ENCODE assay signal across 8 cellular contexts in genomic region chr10:100986623-100986951, GRCh38. TPM values are rescaled to one million over a fixed set of nuclear protein-coding genes. Genes with fewer than 3 reads are reported as not detected.
DNase-seq lines count a peak whose midpoint lies in the region; TF ChIP-seq lines count a peak whose summit lies in the region.

No MANE protein-coding gene starts in this region.

- CTCF ChIA-PET in activated CD4-positive, alpha-beta memory T cell treated with anti-CD3 and anti-CD28 coated beads for 36 hours (lab: Charles Lee), result interaction anchor here (1.2 to 5.7 kb wide), 3 partner anchors 11 to 55 kb away, joined by 3 to 58 read pairs (median 3); partner anchors contain the start of gene LZTS2

- intact Hi-C loops in activated CD4-positive, alpha-beta memory T cell treated with anti-CD3 and anti-CD28 coated beads for 36 hours (cut with micrococcal nuclease), result no loop called here

- peak overlapping the region; percentile 96 to 98 for H3K4me3 Mint-ChIP-seq in H9
- peak overlapping the region; percentile 92 for H3K4me3 Mint-ChIP-seq in activated CD4-positive, alpha-beta memory T cell treated with anti-CD3 and anti-CD28 coated beads for 36 hours

- H2BK20ac ChIP-seq in H9 (ENCODE audit: low read depth, low read length, poor library complexity, severe bottlenecking), result no peak overlapping the region

- no peak overlapping the region for H4K5ac ChIP-seq in H9 (ENCODE audit: insufficient read length, low read depth, low read length)

- H3K4me3 ChIP-seq in hepatocyte, result peak overlapping the region; percentile 91
- H3K4me3 ChIP-seq in skin epidermis, result peak overlapping the region; percentile 68 to 99 (median 77)

- no peak overlapping the region for H3K4ac ChIP-seq in H9 (ENCODE audit: low read depth, low read length)

- no peak overlapping the region for H2BK120ac ChIP-seq in H9 (ENCODE audit: low read depth, low read length, poor library complexity, severe bottlenecking)

- no CpG with 5 or more reads among the region's 17 CpGs for WGBS in H9 (ENCODE audit: extremely low coverage, insufficient read length, low lambda C conversion rate)
- WGBS in hepatocyte (ENCODE audit: low lambda C conversion rate, missing lambda C conversion rate), result 22% methylated on average over 17 of the region's 17 CpGs

- DNase-seq in H9 (no peak), hepatocyte (ENCODE audit: low spot score) (no peak), HuH-7.5 (ENCODE audit: low spot score) (no peak), NCI-H345 treated with DMSO at 0.1 percent for 48 hours (lab: John Stamatoyannopoulos, UW; ENCODE audit: unreplicated experiment) (no peak), SKM-1 (lab: John Stamatoyannopoulos, UW; ENCODE audit: unreplicated experiment) (no peak), MV-4-11 (lab: John Stamatoyannopoulos, UW) (no peak)
- DNase-seq in activated CD4-positive, alpha-beta memory T cell treated with anti-CD3 and anti-CD28 coated beads for 36 hours, result no peak

- H4K20me1 ChIP-seq in H9 (ENCODE audit: control insufficient read depth, insufficient read depth, insufficient read length), result no peaks in the 10 kb centered on the region
- H4K20me1 ChIP-seq in hepatocyte (ENCODE audit: insufficient read depth, poor library complexity, severe bottlenecking), result no peaks in the 10 kb centered on the region

- peaks cover 8% of the 10 kb centered on the region for H3K23me2 ChIP-seq in H9 (ENCODE audit: insufficient read length, low read depth, low read length, poor library complexity, severe bottlenecking)

- no peak overlapping the region for H2BK15ac ChIP-seq in H9 (ENCODE audit: low read depth, low read length)

- H3K4me1 Mint-ChIP-seq in H9, result peaks cover 9 to 16% of the 10 kb centered on the region in 2 experiments
- H3K4me1 Mint-ChIP-seq in activated CD4-positive, alpha-beta memory T cell treated with anti-CD3 and anti-CD28 coated beads for 36 hours (ENCODE audit: low read depth), result peaks cover 46% of the 10 kb centered on the region

- H3K4me1 ChIP-seq in H9 (ENCODE audit: insufficient read depth, low read length), result no peaks in the 10 kb centered on the region; the same call in 1 of the 2 replicates
- H3K4me1 ChIP-seq in hepatocyte (ENCODE audit: insufficient read depth), result peaks cover 14% of the 10 kb centered on the region

- no peaks in the 10 kb centered on the region for H3K27me3 Mint-ChIP-seq in H9 (ENCODE audit: low read depth)
- no peaks in the 10 kb centered on the region for H3K27me3 Mint-ChIP-seq in activated CD4-positive, alpha-beta memory T cell treated with anti-CD3 and anti-CD28 coated beads for 36 hours

- H2BK5ac ChIP-seq in H9 (ENCODE audit: insufficient read length, low read length), result no peak overlapping the region

- no peaks in the 10 kb centered on the region for H3K36me3 ChIP-seq in hepatocyte (replicated peaks; ENCODE audit: insufficient read depth, low read depth)

- no peak for TF ChIP-seq CTCF in H9 (conservative IDR thresholded peaks at IDR 0.05)
- TF ChIP-seq CTCF in hepatocyte (IDR thresholded peaks at IDR 0.05; ENCODE audit: poor library complexity), result no peak

- no peaks in the 10 kb centered on the region for H3K9me2 ChIP-seq in hepatocyte (replicated peaks; ENCODE audit: insufficient read depth)

- H3K4me2 ChIP-seq in H9 (ENCODE audit: insufficient read depth, insufficient read length, low read length), result peak overlapping the region; percentile 94
- H3K4me2 ChIP-seq in hepatocyte, result peak overlapping the region; percentile 98

- H3K56ac ChIP-seq in H9 (ENCODE audit: insufficient read length, low read depth, low read length), result no peak overlapping the region

- no peak overlapping the region for H3K27ac ChIP-seq in H9 (ENCODE audit: insufficient read length, low read depth, low read length)
- peak overlapping the region; percentile 87 for H3K27ac ChIP-seq in hepatocyte
- H3K27ac ChIP-seq in skin epidermis, result peak overlapping the region in 18 of 21 experiments; percentile 68 to 91 (median 80)

- H3K36me3 Mint-ChIP-seq in H9 (ENCODE audit: insufficient read depth in 1 of 3, low read depth in 3 of 3), result peaks cover 28 to 43% (median 37%) of the 10 kb centered on the region in 3 experiments; a peak in 6 of 7 replicates
- peaks cover 33% of the 10 kb centered on the region for H3K36me3 Mint-ChIP-seq in activated CD4-positive, alpha-beta memory T cell treated with anti-CD3 and anti-CD28 coated beads for 36 hours

- no peak overlapping the region for H3K23ac ChIP-seq in H9 (ENCODE audit: insufficient read length, low read depth, low read length)

- 0 out of 7 replicates have a peak overlapping the region, but pooled peaks of 1 of the 3 experiments have one; percentile 98 for H3K27ac Mint-ChIP-seq in H9
- no peak overlapping the region for H3K27ac Mint-ChIP-seq in activated CD4-positive, alpha-beta memory T cell treated with anti-CD3 and anti-CD28 coated beads for 36 hours

- H3K27me3 ChIP-seq in H9 (ENCODE audit: insufficient read depth, low read length), result no peaks in the 10 kb centered on the region
- H3K27me3 ChIP-seq in hepatocyte, result no peaks in the 10 kb centered on the region

- no peak overlapping the region for H4K91ac ChIP-seq in H9 (ENCODE audit: insufficient read length, low read depth, low read length)

- H3K79me2 ChIP-seq in H9 (ENCODE audit: insufficient read depth, low read length), result peaks cover 17% of the 10 kb centered on the region; the same call in 1 of the 2 replicates
- H3K79me2 ChIP-seq in hepatocyte, result peaks cover 37% of the 10 kb centered on the region

- H4K8ac ChIP-seq in H9 (replicated peaks; ENCODE audit: insufficient read length, low read depth, low read length), result no peak overlapping the region

- H3K79me1 ChIP-seq in H9 (ENCODE audit: insufficient read depth, low read depth, low read length, poor library complexity, severe bottlenecking), result peaks cover 14% of the 10 kb centered on the region

- H2AK5ac ChIP-seq in H9 (ENCODE audit: insufficient read length, low read length), result no peak overlapping the region

- no peak overlapping the region; the same call in 1 of the 2 replicates for H3K14ac ChIP-seq in H9 (ENCODE audit: insufficient read depth, low read length)

- peaks cover 0 to 2% of the 10 kb centered on the region in 2 experiments; a peak in 3 of 5 replicates for H3K9me3 Mint-ChIP-seq in H9
- H3K9me3 Mint-ChIP-seq in activated CD4-positive, alpha-beta memory T cell treated with anti-CD3 and anti-CD28 coated beads for 36 hours, result no peaks in the 10 kb centered on the region

- H3K18ac ChIP-seq in H9 (ENCODE audit: insufficient read length, low read depth, low read length), result no peak overlapping the region

- no peak overlapping the region for H2AFZ ChIP-seq in H9 (ENCODE audit: low read length)
- H2AFZ ChIP-seq in hepatocyte, result peak overlapping the region; percentile 95

- POLR2A ChIA-PET in activated CD4-positive, alpha-beta memory T cell treated with anti-CD3 and anti-CD28 coated beads for 36 hours (lab: Charles Lee), result interaction anchor here (1.0 kb wide), 1 partner anchor 45 kb away, joined by 3 read pairs; no protein-coding TSS in a partner anchor

- no peak overlapping the region for H3T11ph ChIP-seq in H9 (ENCODE audit: low read length)

- H3K9ac ChIP-seq in H9 (ENCODE audit: extremely low read depth, insufficient read length, low read length), result peak overlapping the region; percentile 76

- H2BK12ac ChIP-seq in H9 (ENCODE audit: insufficient read length, low read depth, low read length), result no peak overlapping the region

- H3K9me3 ChIP-seq in H9 (ENCODE audit: control insufficient read depth, low read depth, low read length) (no peaks in the 10 kb centered on the region), hepatocyte (ENCODE audit: low read depth) (no peaks in the 10 kb centered on the region)

RNA-seq across cellular contexts. Expression of gene MRPL43, which starts 0.7 kb away (rescaled TPM):
- total RNA-seq in H9 (2021), result 70.3 and 71.0 TPM in 2 replicates
- 10 to 100 TPM; 47.0 to 50.1 TPM for total RNA-seq in activated CD4-positive, alpha-beta memory T cell treated with anti-CD3 and anti-CD28 coated beads for 36 hours
- 60.1 and 65.9 TPM in 2 replicates for total RNA-seq in hepatocyte
- 111 and 112 TPM in 2 replicates for polyA plus RNA-seq in hepatocyte

RNA-seq across cellular contexts. Expression of gene TWNK, which starts 0.8 kb away (rescaled TPM):
- total RNA-seq in H9 (2021), result 38.7 and 41.7 TPM in 2 replicates
- total RNA-seq in activated CD4-positive, alpha-beta memory T cell treated with anti-CD3 and anti-CD28 coated beads for 36 hours, result 10 to 100 TPM; 12.8 to 14.0 TPM
- 3.2 and 5.0 TPM in 2 replicates for total RNA-seq in hepatocyte
- 4.0 and 5.1 TPM in 2 replicates for polyA plus RNA-seq in hepatocyte

RNA-seq across cellular contexts. Expression of gene LZTS2, which starts 13.0 kb away (rescaled TPM):
- total RNA-seq in H9 (2021) (69.1 and 71.3 TPM in 2 replicates), hepatocyte (62.9 and 73.6 TPM in 2 replicates)
- 10 to 100 TPM; 12.0 to 12.5 TPM for total RNA-seq in activated CD4-positive, alpha-beta memory T cell treated with anti-CD3 and anti-CD28 coated beads for 36 hours
- polyA plus RNA-seq in hepatocyte, result 88.5 and 90.7 TPM in 2 replicates

RNA-seq across cellular contexts. Expression of gene SEMA4G, which starts 17.3 kb away (rescaled TPM):
- total RNA-seq in H9 (2021), result 8.1 and 8.5 TPM in 2 replicates
- under 1 TPM; 0.58 to 0.74 TPM for total RNA-seq in activated CD4-positive, alpha-beta memory T cell treated with anti-CD3 and anti-CD28 coated beads for 36 hours
- 48.6 and 54.8 TPM in 2 replicates for total RNA-seq in hepatocyte
- 28.6 and 38.9 TPM in 2 replicates for polyA plus RNA-seq in hepatocyte

RNA-seq across cellular contexts. Expression of gene PDZD7, which starts 44.3 kb away (rescaled TPM):
- total RNA-seq in H9 (2021) (1.7 and 2.0 TPM in 2 replicates), hepatocyte (2.5 and 6.0 TPM in 2 replicates)
- under 1 TPM; 0.31 to 0.93 TPM for total RNA-seq in activated CD4-positive, alpha-beta memory T cell treated with anti-CD3 and anti-CD28 coated beads for 36 hours
- polyA plus RNA-seq in hepatocyte, result 8.4 and 10.5 TPM in 2 replicates
